In genomic region chr1:28887835-28888682, GRCh38 we compare ENCODE assay signal across 7 cellular contexts. TPM values are rescaled to one million over a fixed set of nuclear protein-coding genes. Genes with fewer than 3 reads are reported as not detected.
A peak's percentile ranks its signal among the peaks of the same experiment; 100 is the strongest.
DNase-seq lines count a peak whose midpoint lies in the region; ATAC-seq and TF ChIP-seq lines count a peak whose summit lies in the region.

No MANE protein-coding gene starts in this region.

- peaks cover 22% of the 10 kb centered on the region for H3K4me1 ChIP-seq in HAP-1
- H3K4me1 ChIP-seq in osteoblast (ENCODE audit: insufficient read depth, low read length): peaks cover 11% of the 10 kb centered on the region

- no peaks in the 10 kb centered on the region for H3K27me3 ChIP-seq in HAP-1 (ENCODE audit: low read depth)
- peaks cover 6% of the 10 kb centered on the region for H3K27me3 ChIP-seq in osteoblast (ENCODE audit: insufficient read depth, low read length)

- ATAC-seq in HG03460 (IDR thresholded peaks at IDR 0.05; ENCODE audit: unreplicated experiment): no peak

- peak overlapping the region; percentile 90 for H3K9ac ChIP-seq in SK-N-MC (ENCODE audit: insufficient read length)

- TF ChIP-seq CTCF in fibroblast of mammary gland (conservative IDR thresholded peaks at IDR 0.05; ENCODE audit: control insufficient read depth, insufficient read depth, low read depth, low read length) (no peak), osteoblast (IDR thresholded peaks at IDR 0.05; ENCODE audit: extremely low read depth, low read depth, low read length) (no peak)

- in situ Hi-C loops in HAP-1 (cut with MboI; ENCODE audit: low sequenced_read_pairs): loop anchor here (25.0 kb wide), 1 partner anchor 1824 kb away; the partner anchor contains the start of gene MATN1

- no peaks in the 10 kb centered on the region for H4K20me1 ChIP-seq in osteoblast (ENCODE audit: insufficient read depth, low read length)

- H3K9me3 ChIP-seq in HAP-1 (no peaks in the 10 kb centered on the region), SK-N-MC (ENCODE audit: low read depth, low read length) (no peaks in the 10 kb centered on the region), osteoblast (ENCODE audit: low read depth, low read length) (no peaks in the 10 kb centered on the region)

- H3K4me3 ChIP-seq in HAP-1 (peak overlapping the region; percentile 95), SK-N-MC (peak overlapping the region; percentile 97), fibroblast of mammary gland (ENCODE audit: control insufficient read depth, low read depth, low read length) (peak overlapping the region; percentile 34), osteoblast (ENCODE audit: insufficient read depth, low read length) (peak overlapping the region; percentile 93)

- DNase-seq in HAP-1 (ENCODE audit: low spot score in 2 of 2): peak in 1 of 2 experiments; percentile 70
- DNase-seq in SK-N-MC (ENCODE audit: low read depth, low spot score): no peak
- DNase-seq in fibroblast of mammary gland (ENCODE audit: low read depth): no peak
- no peak for DNase-seq in osteoblast (ENCODE audit: insufficient read length, low spot score, missing footprints)
- DNase-seq in hippocampal formation (lab: John Stamatoyannopoulos, UW): no peak
- no peak for DNase-seq in midbrain (lab: John Stamatoyannopoulos, UW)

- H3K4me2 ChIP-seq in osteoblast (ENCODE audit: insufficient read depth, low read length): peak overlapping the region; percentile 96

- H3K36me3 ChIP-seq in HAP-1 (replicated peaks) (no peaks in the 10 kb centered on the region; the same call in 1 of the 2 replicates), SK-N-MC (ENCODE audit: insufficient read depth, low read length) (no peaks in the 10 kb centered on the region), osteoblast (ENCODE audit: insufficient read depth, low read length) (no peaks in the 10 kb centered on the region)

- H2AFZ ChIP-seq in osteoblast (ENCODE audit: low read length): peak overlapping the region; percentile 94

- H3K79me2 ChIP-seq in osteoblast (ENCODE audit: insufficient read depth, low read length): no peaks in the 10 kb centered on the region

- H3K27ac ChIP-seq in SK-N-MC: no peak overlapping the region
- H3K27ac ChIP-seq in osteoblast (ENCODE audit: low read depth, low read length): no peak overlapping the region

RNA-seq across cellular contexts. Expression of gene EPB41, which starts 26.3 kb away (rescaled TPM):
- 19.4 and 20.6 TPM in 2 replicates for total RNA-seq in osteoblast

Comparison
In these comparisons a context has a peak if more than half of its experiments do, and no peak if none do; other contexts are left out.
1. H3K4me3 ChIP-seq: peak in every context shown above with its lines; median percentile 97 in SK-N-MC; 95 in HAP-1; 93 in osteoblast; 34 in fibroblast of mammary gland.